In the genomic region with DNA sequence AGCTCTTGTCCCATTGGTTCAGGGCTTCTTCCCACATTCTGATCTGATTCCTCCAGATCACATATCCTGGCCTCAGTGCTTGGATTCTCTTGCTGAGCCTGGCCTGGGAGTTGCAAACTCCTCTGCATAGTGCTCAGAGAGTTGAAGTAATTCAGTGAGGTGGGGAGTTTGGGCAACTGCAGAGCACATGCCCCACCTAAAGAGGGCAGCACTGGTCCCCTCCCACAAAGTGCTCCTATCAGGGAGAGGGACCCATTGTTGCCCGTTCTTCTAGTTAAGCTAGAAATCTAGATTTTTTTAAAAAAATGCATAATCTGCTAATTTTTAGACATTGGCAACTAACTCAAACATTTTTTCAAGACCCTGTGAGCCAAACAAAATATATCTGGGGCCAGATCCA, we compare ENCODE assay signal across 11 cellular contexts. TPM values are rescaled to one million over a fixed set of nuclear protein-coding genes. Genes with fewer than 3 reads are reported as not detected.
A peak's percentile ranks its signal among the peaks of the same experiment; 100 is the strongest.
DNase-seq lines count a peak whose midpoint lies in the region; ATAC-seq and TF ChIP-seq lines count a peak whose summit lies in the region.
"Had no signal": no experiment of that assay in that cellular context is flagged by ENCODE, and none has a peak within 500 bp of the region (broad histone marks: within the 10 kb centered on the region; RNA-seq: fewer than 3 reads in every experiment).

No MANE protein-coding gene starts in this region.

- POLR2A ChIA-PET in MCF 10A (lab: Yijun Ruan, JAX) = no interaction called here

- intact Hi-C loops in MCF 10A (cut with micrococcal nuclease) (no loop called here), breast epithelium (cut with DNase I; ENCODE audit: low total_unique reads) (no loop called here), transverse colon (cut with DNase I; ENCODE audit: low total_unique reads) (loop anchor here (5.0 kb wide), 1 partner anchor 153 kb away; no protein-coding TSS in a partner anchor)

- no peak overlapping the region for H3K27ac ChIP-seq in breast epithelium
- H3K27ac ChIP-seq in transverse colon = no peak overlapping the region

- TF ChIP-seq POLR2A in breast epithelium (IDR thresholded peaks at IDR 0.05) (no peak), NB4 (IDR thresholded peaks at IDR 0.05; ENCODE audit: extremely low read depth, insufficient read length) (no peak), transverse colon (IDR thresholded peaks at IDR 0.05) (no peak), GM18505 (IDR thresholded peaks at IDR 0.05; ENCODE audit: borderline replicate concordance, extremely low read depth, insufficient read depth, insufficient read length) (no peak)

- H3K27me3 Mint-ChIP-seq in MCF 10A (ENCODE audit: insufficient read depth, unreplicated experiment) = no peaks in the 10 kb centered on the region

- H3K36me3 Mint-ChIP-seq in MCF 10A (ENCODE audit: insufficient read depth, unreplicated experiment) = peaks cover 6% of the 10 kb centered on the region

- CTCF ChIA-PET in MCF 10A (lab: Yijun Ruan, JAX) = no interaction called here

- WGBS in transverse colon (ENCODE audit: low coverage in 1 of 2), 2 donors = 71% methylated on average over 1 of the region's 1 CpG; no CpG with 5 or more reads in 1 of the 2 donors

- H3K4me3 Mint-ChIP-seq in MCF 10A (ENCODE audit: unreplicated experiment) = no peak overlapping the region

- peak; percentile 35 for DNase-seq in MCF 10A (ENCODE audit: unreplicated experiment)
- DNase-seq in breast epithelium (ENCODE audit: low spot score in 2 of 2) = no peak
- DNase-seq in NB4 (ENCODE audit: low read depth) = peak; percentile 42
- no peak for DNase-seq in epithelial cell of proximal tubule (ENCODE audit: low read depth)
- DNase-seq in transverse colon = no peak
- no peak for DNase-seq in activated CD4-positive, CD25-positive, alpha-beta regulatory T cell (lab: John Stamatoyannopoulos, UW)
- DNase-seq: DMS79 treated with DMSO at 0.1 percent for 48 hours, NCI-H1930, right cardiac atrium had no signal

- H3K9me3 ChIP-seq in breast epithelium = no peaks in the 10 kb centered on the region
- H3K9me3 ChIP-seq in transverse colon = no peaks in the 10 kb centered on the region

- no peak for ATAC-seq in GM18505 (IDR thresholded peaks at IDR 0.05; ENCODE audit: unreplicated experiment)
- no peak for ATAC-seq in HG03108 (IDR thresholded peaks at IDR 0.05; ENCODE audit: unreplicated experiment)
- ATAC-seq: right cardiac atrium had no signal

- H3K4me1 ChIP-seq in breast epithelium = no peaks in the 10 kb centered on the region
- H3K4me1 ChIP-seq in transverse colon = no peaks in the 10 kb centered on the region

- TF ChIP-seq EP300 in transverse colon (IDR thresholded peaks at IDR 0.05; ENCODE audit: low read depth) = no peak

- H3K36me3 ChIP-seq in breast epithelium (no peaks in the 10 kb centered on the region), transverse colon (no peaks in the 10 kb centered on the region)

- peaks cover 5% of the 10 kb centered on the region for H3K4me1 Mint-ChIP-seq in MCF 10A (ENCODE audit: insufficient read depth, unreplicated experiment)

- no peaks in the 10 kb centered on the region for H3K9me3 Mint-ChIP-seq in MCF 10A (ENCODE audit: unreplicated experiment)

- TF ChIP-seq CTCF in MCF 10A (IDR thresholded peaks at IDR 0.05; ENCODE audit: unreplicated experiment) (peak; percentile 38), breast epithelium (IDR thresholded peaks at IDR 0.05) (no peak), NB4 (IDR thresholded peaks at IDR 0.05; ENCODE audit: low read depth, low read length) (peak; percentile 81), epithelial cell of proximal tubule (conservative IDR thresholded peaks at IDR 0.05; ENCODE audit: low read depth, low read length) (peak; percentile 70), transverse colon (IDR thresholded peaks at IDR 0.05) (peak; percentile 17 to 57 (median 26))

- BruUV-seq in MCF 10A (replicated peaks; lab: Mats Ljungman, UMichigan) = no TSS peak

- H3K27ac Mint-ChIP-seq in MCF 10A (ENCODE audit: low read depth, unreplicated experiment) = no peak overlapping the region

- no peak overlapping the region for H3K4me3 ChIP-seq in breast epithelium
- H3K4me3 ChIP-seq in NB4 (ENCODE audit: low read depth, low read length) = no peak overlapping the region
- no peak overlapping the region for H3K4me3 ChIP-seq in epithelial cell of proximal tubule (ENCODE audit: low read depth, low read length)
- H3K4me3 ChIP-seq in transverse colon = no peak overlapping the region

- H3K27me3 ChIP-seq in breast epithelium (no peaks in the 10 kb centered on the region), transverse colon (no peaks in the 10 kb centered on the region)

- in situ Hi-C loops in transverse colon (cut with MboI; ENCODE audit: low pct_ligation_motif_present in 1 of 4, low pct_unique_long_range_greater_than_20kb in 1 of 4, low sequenced_read_pairs in 3 of 4) = no loop called here

RNA-seq across cellular contexts. Expression of a gene that starts 45.1 kb away (rescaled TPM):
- 5.1 and 8.0 TPM in 2 replicates for total RNA-seq in MCF 10A (2022)
- 10 to 100 TPM in 1 of 3 donors, 1 to 10 TPM in 2; 6.3 to 17.1 (median 7.9) TPM for total RNA-seq in breast epithelium
- total RNA-seq in epithelial cell of proximal tubule = 0.35 and 5.1 TPM in 2 replicates
- total RNA-seq in transverse colon = 10 to 100 TPM in 3 of 4 donors, 1 to 10 TPM in 1; 5.6 to 36.7 (median 16.8) TPM

Comparison
In these comparisons a context has a peak if more than half of its experiments do, and no peak if none do; other contexts are left out.
1. DNase-seq: peak in MCF 10A (single experiment) and NB4 (single experiment); none in breast epithelium (0 of 2), epithelial cell of proximal tubule (single experiment), transverse colon (single experiment) and activated CD4-positive, CD25-positive, alpha-beta regulatory T cell (0 of 4).
2. CTCF ChIP-seq: peak in MCF 10A (single experiment), NB4 (single experiment), epithelial cell of proximal tubule (single experiment) and transverse colon (5 of 5); none in breast epithelium (0 of 3).